Comparison of ENCODE assay signal across 13 cellular contexts in genomic region chr1:153942766-153943549, GRCh38. TPM values are rescaled to one million over a fixed set of nuclear protein-coding genes. Genes with fewer than 3 reads are reported as not detected.
DNase-seq lines count a peak whose midpoint lies in the region; ATAC-seq and TF ChIP-seq lines count a peak whose summit lies in the region.
"Had no signal": no experiment of that assay in that cellular context is flagged by ENCODE, and none has a peak within 500 bp of the region (broad histone marks: within the 10 kb centered on the region; RNA-seq: fewer than 3 reads in every experiment).

No MANE protein-coding gene starts in this region.

- H3K4me3 Mint-ChIP-seq in activated T-cell treated with anti-CD3 and anti-CD28 coated beads, Interleukin-2, amount 50 U/mL, for 24 hours, result no peak overlapping the region
- no peak overlapping the region for H3K4me3 Mint-ChIP-seq in activated B cell treated with CpG ODN at 0.5 μM for 24 hours
- no peak overlapping the region for H3K4me3 Mint-ChIP-seq in stimulated activated effector memory CD8-positive, alpha-beta T cell treated with anti-CD3 and anti-CD28 coated beads, Interleukin-12 subunit alpha, Interleukin-12 subunit beta, amount 100 ng/mL, for 72 hours
- H3K4me3 Mint-ChIP-seq: GM23338 had no signal

- in situ Hi-C loops in G401 (cut with HindIII; ENCODE audit: low sequenced_read_pairs), result loop anchor here (25.0 kb wide), 1 partner anchor 131 kb away; no protein-coding TSS in a partner anchor

- ATAC-seq in activated B cell treated with CpG ODN at 0.5 μM for 24 hours (ENCODE audit: low read depth) (no peak), left lobe of liver (peak; percentile 14)
- ATAC-seq in stimulated activated effector memory CD8-positive, alpha-beta T cell treated with anti-CD3 and anti-CD28 coated beads, Interleukin-12 subunit alpha, Interleukin-12 subunit beta, amount 100 ng/mL, for 72 hours, result no peak
- ATAC-seq: GM23338, PC-3 had no signal

- POLR2A ChIA-PET in activated B cell treated with CpG ODN at 0.5 μM for 24 hours (lab: Charles Lee), result interaction anchor here (0.6 to 5.8 kb wide), 8 partner anchors 14 to 286 kb away, joined by 3 to 181 read pairs (median 4); partner anchors contain the start of genes CREB3L4, CRTC2, GATAD2B and JTB

- H3K27ac Mint-ChIP-seq in activated T-cell treated with anti-CD3 and anti-CD28 coated beads, Interleukin-2, amount 50 U/mL, for 24 hours, result peak overlapping the region; percentile 82
- peak overlapping the region; percentile 30 for H3K27ac Mint-ChIP-seq in activated B cell treated with CpG ODN at 0.5 μM for 24 hours
- peak overlapping the region; percentile 26 for H3K27ac Mint-ChIP-seq in stimulated activated effector memory CD8-positive, alpha-beta T cell treated with anti-CD3 and anti-CD28 coated beads, Interleukin-12 subunit alpha, Interleukin-12 subunit beta, amount 100 ng/mL, for 72 hours
- H3K27ac Mint-ChIP-seq: GM23338 had no signal

- H3K36me3 Mint-ChIP-seq in activated T-cell treated with anti-CD3 and anti-CD28 coated beads, Interleukin-2, amount 50 U/mL, for 24 hours (ENCODE audit: low read depth), result peaks cover 85% of the 10 kb centered on the region
- H3K36me3 Mint-ChIP-seq in activated B cell treated with CpG ODN at 0.5 μM for 24 hours (ENCODE audit: low read depth), result peaks cover 77% of the 10 kb centered on the region
- H3K36me3 Mint-ChIP-seq in stimulated activated effector memory CD8-positive, alpha-beta T cell treated with anti-CD3 and anti-CD28 coated beads, Interleukin-12 subunit alpha, Interleukin-12 subunit beta, amount 100 ng/mL, for 72 hours, result peaks cover 87% of the 10 kb centered on the region

- no peak for DNase-seq in activated T-cell treated with anti-CD3 and anti-CD28 coated beads, Interleukin-2, amount 50 U/mL, for 24 hours
- no peak for DNase-seq in activated T-cell treated with anti-CD3 and anti-CD28 coated beads, Interleukin-2, amount 50 U/mL, for 1 hour
- no peak for DNase-seq in activated B cell treated with CpG ODN at 0.5 μM for 24 hours
- DNase-seq in left lobe of liver (ENCODE audit: low spot score), result no peak
- DNase-seq in stimulated activated effector memory CD8-positive, alpha-beta T cell treated with anti-CD3 and anti-CD28 coated beads, Interleukin-12 subunit alpha, Interleukin-12 subunit beta, amount 100 ng/mL, for 72 hours (ENCODE audit: low spot score in 2 of 2), result no peak
- DNase-seq in stimulated activated CD4-positive, alpha-beta T cell treated with anti-CD3 and anti-CD28 coated beads, Interleukin-15, amount 100 ng/mL, for 24 hours, result no peak
- DNase-seq in G401 (ENCODE audit: low spot score), result no peak
- DNase-seq in effector CD8-positive, alpha-beta T cell (lab: John Stamatoyannopoulos, UW), result no peak
- DNase-seq: GDM1; NCI-H526; PC-3; stimulated activated naive CD4-positive, alpha-beta T cell treated with Interleukin-2 at 50 U/mL for 16 hours had no signal

- intact Hi-C loops in activated B cell treated with CpG ODN at 0.5 μM for 24 hours (cut with micrococcal nuclease), result no loop called here

- no peaks in the 10 kb centered on the region for H3K9me3 Mint-ChIP-seq in activated T-cell treated with anti-CD3 and anti-CD28 coated beads, Interleukin-2, amount 50 U/mL, for 24 hours
- no peaks in the 10 kb centered on the region for H3K9me3 Mint-ChIP-seq in activated B cell treated with CpG ODN at 0.5 μM for 24 hours
- no peaks in the 10 kb centered on the region for H3K9me3 Mint-ChIP-seq in stimulated activated effector memory CD8-positive, alpha-beta T cell treated with anti-CD3 and anti-CD28 coated beads, Interleukin-12 subunit alpha, Interleukin-12 subunit beta, amount 100 ng/mL, for 72 hours
- H3K9me3 Mint-ChIP-seq: GM23338 had no signal

- H3K27me3 Mint-ChIP-seq in activated T-cell treated with anti-CD3 and anti-CD28 coated beads, Interleukin-2, amount 50 U/mL, for 24 hours, result no peaks in the 10 kb centered on the region
- H3K27me3 Mint-ChIP-seq in activated B cell treated with CpG ODN at 0.5 μM for 24 hours, result no peaks in the 10 kb centered on the region

- CTCF ChIA-PET in activated B cell treated with CpG ODN at 0.5 μM for 24 hours (lab: Charles Lee), result no interaction called here

- peaks cover 32% of the 10 kb centered on the region for H3K4me1 Mint-ChIP-seq in activated T-cell treated with anti-CD3 and anti-CD28 coated beads, Interleukin-2, amount 50 U/mL, for 24 hours (ENCODE audit: low read depth)
- H3K4me1 Mint-ChIP-seq in activated B cell treated with CpG ODN at 0.5 μM for 24 hours, result peaks cover 46% of the 10 kb centered on the region
- peaks cover 59% of the 10 kb centered on the region for H3K4me1 Mint-ChIP-seq in stimulated activated effector memory CD8-positive, alpha-beta T cell treated with anti-CD3 and anti-CD28 coated beads, Interleukin-12 subunit alpha, Interleukin-12 subunit beta, amount 100 ng/mL, for 72 hours

- TF ChIP-seq CTCF in activated B cell treated with CpG ODN at 0.5 μM for 24 hours (IDR thresholded peaks at IDR 0.05), result no peak

RNA-seq across cellular contexts. Expression of gene DENND4B, which starts 3.6 kb away (rescaled TPM):
- total RNA-seq in activated B cell treated with CpG ODN at 0.5 μM for 24 hours, result 217 and 257 TPM in 2 replicates
- 25.4 TPM for total RNA-seq in left lobe of liver
- total RNA-seq in G401 (2014; rRNA removed; shearing (Covaris generic)), result 7.8 and 9.3 TPM in 2 replicates

RNA-seq across cellular contexts. Expression of gene CRTC2, which starts 15.5 kb away (rescaled TPM):
- total RNA-seq in activated B cell treated with CpG ODN at 0.5 μM for 24 hours, result 206 and 247 TPM in 2 replicates
- 23.8 TPM for total RNA-seq in left lobe of liver
- 3.6 and 7.2 TPM in 2 replicates for total RNA-seq in G401 (2014; rRNA removed; shearing (Covaris generic))

RNA-seq across cellular contexts. Expression of gene GATAD2B, which starts 20.2 kb away (rescaled TPM):
- total RNA-seq in activated B cell treated with CpG ODN at 0.5 μM for 24 hours (78.4 and 86.3 TPM in 2 replicates), left lobe of liver (18.9 TPM)
- total RNA-seq in G401 (2014; rRNA removed; shearing (Covaris generic)), result 5.0 and 5.8 TPM in 2 replicates

RNA-seq across cellular contexts. Expression of gene SLC39A1, which starts 20.4 kb away (rescaled TPM):
- total RNA-seq in activated B cell treated with CpG ODN at 0.5 μM for 24 hours, result 51.3 and 56.3 TPM in 2 replicates
- total RNA-seq in left lobe of liver, result 38.8 TPM
- 251 and 259 TPM in 2 replicates for total RNA-seq in G401 (2014; rRNA removed; shearing (Covaris generic))

RNA-seq across cellular contexts. Expression of gene CREB3L4, which starts 24.7 kb away (rescaled TPM):
- total RNA-seq in activated B cell treated with CpG ODN at 0.5 μM for 24 hours, result 9.4 and 10.2 TPM in 2 replicates
- total RNA-seq in left lobe of liver, result 9.0 TPM
- total RNA-seq in G401 (2014; rRNA removed; shearing (Covaris generic)), result 12.0 and 13.4 TPM in 2 replicates

Comparison
In these comparisons a context has a peak if more than half of its experiments do, and no peak if none do; other contexts are left out.
1. H3K27ac Mint-ChIP-seq: peak in every context shown above with its lines; median percentile 82 in activated T-cell treated with anti-CD3 and anti-CD28 coated beads, Interleukin-2, amount 50 U/mL, for 24 hours; 30 in activated B cell treated with CpG ODN at 0.5 μM for 24 hours; 26 in stimulated activated effector memory CD8-positive, alpha-beta T cell treated with anti-CD3 and anti-CD28 coated beads, Interleukin-12 subunit alpha, Interleukin-12 subunit beta, amount 100 ng/mL, for 72 hours.